9 cellular contexts compared by ENCODE assay signal in genomic region chr21:43306911-43307676, GRCh38.
DNase-seq lines count a peak whose midpoint lies in the region; ATAC-seq, FAIRE-seq and TF ChIP-seq lines count a peak whose summit lies in the region.
"Had no signal": no experiment of that assay in that cellular context is flagged by ENCODE, and none has a peak within 500 bp of the region (broad histone marks: within the 10 kb centered on the region; RNA-seq: fewer than 3 reads in every experiment).

No MANE protein-coding gene starts in this region.

- DNase-seq in NCI-H748 (lab: John Stamatoyannopoulos, UW; ENCODE audit: unreplicated experiment) (peak; percentile 25), NCI-H748 treated with DMSO at 0.1 percent for 48 hours (lab: John Stamatoyannopoulos, UW) (no peak), kidney (peak; percentile 91), Kasumi-1 (lab: John Stamatoyannopoulos, UW) (no peak)

- peak overlapping the region in 1 of 2 donors; percentile 20 for H3K27ac ChIP-seq in kidney (ENCODE audit: low read depth in 2 of 2, low read length in 2 of 2)
- H3K27ac ChIP-seq: SK-N-MC had no signal

- no peak overlapping the region for H3K4me3 ChIP-seq in kidney (ENCODE audit: low read length in 2 of 2)
- H3K4me3 ChIP-seq: SK-N-MC had no signal

- intact Hi-C loops in kidney (cut with DNase I) = no loop called here

- no peaks in the 10 kb centered on the region for H3K36me3 ChIP-seq in kidney (ENCODE audit: control insufficient read depth in 1 of 2, insufficient read depth in 2 of 2, low read length in 2 of 2)

- no peak for TF ChIP-seq CTCF in kidney (IDR thresholded peaks at IDR 0.05; ENCODE audit: borderline replicate concordance, extremely low read depth, insufficient read depth)

- no peaks in the 10 kb centered on the region for H3K9me3 ChIP-seq in kidney (ENCODE audit: control insufficient read depth in 1 of 2, low read length in 2 of 2)

- H3K4me1 ChIP-seq in kidney (ENCODE audit: control insufficient read depth in 1 of 2, insufficient read depth in 1 of 2, low read depth in 1 of 2, low read length in 2 of 2) = peaks cover 15 to 16% of the 10 kb centered on the region in 2 donors

- H3K9ac ChIP-seq in kidney (ENCODE audit: low read length in 2 of 2) = no peak overlapping the region

- no peak for FAIRE-seq in kidney (lab: Jason Lieb, UNC)

- ATAC-seq in HG03196 (IDR thresholded peaks at IDR 0.05; ENCODE audit: unreplicated experiment) (peak; percentile 53), SK-N-SH treated with all-trans-retinoic acid at 6 μM for 48 hours (peak; percentile 40; the same call in 1 of the 3 replicates), HG03159 (IDR thresholded peaks at IDR 0.05; ENCODE audit: unreplicated experiment) (no peak), GM21528 (IDR thresholded peaks at IDR 0.05; ENCODE audit: low FRiP score, unreplicated experiment) (no peak)

TF ChIP-seq in SK-N-SH treated with all-trans-retinoic acid at 6 μM for 48 hours, 23 proteins besides CTCF, POLR2A, EP300 and RAD21:
- TF ChIP-seq CSRNP3 (CRISPR knock-in tag; IDR thresholded peaks at IDR 0.05) (no peak), BACH2 (CRISPR knock-in tag; IDR thresholded peaks at IDR 0.05; ENCODE audit: borderline replicate concordance) (no peak), TCF4 (CRISPR knock-in tag; IDR thresholded peaks at IDR 0.05; ENCODE audit: borderline replicate concordance) (no peak), GLIS3 (CRISPR knock-in tag; IDR thresholded peaks at IDR 0.05) (no peak), ISL1 (CRISPR knock-in tag; IDR thresholded peaks at IDR 0.05) (no peak), OSR1 (CRISPR knock-in tag; IDR thresholded peaks at IDR 0.05) (no peak), PATZ1 (CRISPR knock-in tag; IDR thresholded peaks at IDR 0.05; ENCODE audit: borderline replicate concordance) (no peak), CSDC2 (CRISPR knock-in tag; IDR thresholded peaks at IDR 0.05) (no peak), ZNF70 (CRISPR knock-in tag; IDR thresholded peaks at IDR 0.05) (no peak), ZNF8 (CRISPR knock-in tag; IDR thresholded peaks at IDR 0.05) (no peak), ARNTL (CRISPR knock-in tag; IDR thresholded peaks at IDR 0.05; ENCODE audit: borderline replicate concordance, low read depth) (no peak), ESRRG (CRISPR knock-in tag; IDR thresholded peaks at IDR 0.05) (no peak), SNAI2 (CRISPR knock-in tag; IDR thresholded peaks at IDR 0.05) (no peak)
- TF ChIP-seq, protein P1, sequence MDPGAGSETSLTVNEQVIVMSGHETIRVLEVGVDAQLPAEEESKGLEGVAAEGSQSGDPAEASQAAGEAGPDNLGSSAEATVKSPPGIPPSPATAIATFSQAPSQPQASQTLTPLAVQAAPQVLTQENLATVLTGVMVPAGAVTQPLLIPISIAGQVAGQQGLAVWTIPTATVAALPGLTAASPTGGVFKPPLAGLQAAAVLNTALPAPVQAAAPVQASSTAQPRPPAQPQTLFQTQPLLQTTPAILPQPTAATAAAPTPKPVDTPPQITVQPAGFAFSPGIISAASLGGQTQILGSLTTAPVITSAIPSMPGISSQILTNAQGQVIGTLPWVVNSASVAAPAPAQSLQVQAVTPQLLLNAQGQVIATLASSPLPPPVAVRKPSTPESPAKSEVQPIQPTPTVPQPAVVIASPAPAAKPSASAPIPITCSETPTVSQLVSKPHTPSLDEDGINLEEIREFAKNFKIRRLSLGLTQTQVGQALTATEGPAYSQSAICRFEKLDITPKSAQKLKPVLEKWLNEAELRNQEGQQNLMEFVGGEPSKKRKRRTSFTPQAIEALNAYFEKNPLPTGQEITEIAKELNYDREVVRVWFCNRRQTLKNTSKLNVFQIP (CRISPR knock-in tag; IDR thresholded peaks at IDR 0.05; ENCODE audit: borderline replicate concordance, low read depth) = no peak
- TF ChIP-seq, protein P2, sequence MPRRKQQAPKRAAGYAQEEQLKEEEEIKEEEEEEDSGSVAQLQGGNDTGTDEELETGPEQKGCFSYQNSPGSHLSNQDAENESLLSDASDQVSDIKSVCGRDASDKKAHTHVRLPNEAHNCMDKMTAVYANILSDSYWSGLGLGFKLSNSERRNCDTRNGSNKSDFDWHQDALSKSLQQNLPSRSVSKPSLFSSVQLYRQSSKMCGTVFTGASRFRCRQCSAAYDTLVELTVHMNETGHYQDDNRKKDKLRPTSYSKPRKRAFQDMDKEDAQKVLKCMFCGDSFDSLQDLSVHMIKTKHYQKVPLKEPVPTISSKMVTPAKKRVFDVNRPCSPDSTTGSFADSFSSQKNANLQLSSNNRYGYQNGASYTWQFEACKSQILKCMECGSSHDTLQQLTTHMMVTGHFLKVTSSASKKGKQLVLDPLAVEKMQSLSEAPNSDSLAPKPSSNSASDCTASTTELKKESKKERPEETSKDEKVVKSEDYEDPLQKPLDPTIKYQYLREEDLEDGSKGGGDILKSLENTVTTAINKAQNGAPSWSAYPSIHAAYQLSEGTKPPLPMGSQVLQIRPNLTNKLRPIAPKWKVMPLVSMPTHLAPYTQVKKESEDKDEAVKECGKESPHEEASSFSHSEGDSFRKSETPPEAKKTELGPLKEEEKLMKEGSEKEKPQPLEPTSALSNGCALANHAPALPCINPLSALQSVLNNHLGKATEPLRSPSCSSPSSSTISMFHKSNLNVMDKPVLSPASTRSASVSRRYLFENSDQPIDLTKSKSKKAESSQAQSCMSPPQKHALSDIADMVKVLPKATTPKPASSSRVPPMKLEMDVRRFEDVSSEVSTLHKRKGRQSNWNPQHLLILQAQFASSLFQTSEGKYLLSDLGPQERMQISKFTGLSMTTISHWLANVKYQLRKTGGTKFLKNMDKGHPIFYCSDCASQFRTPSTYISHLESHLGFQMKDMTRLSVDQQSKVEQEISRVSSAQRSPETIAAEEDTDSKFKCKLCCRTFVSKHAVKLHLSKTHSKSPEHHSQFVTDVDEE (CRISPR knock-in tag; IDR thresholded peaks at IDR 0.05) = no peak
- TF ChIP-seq, protein P3, sequence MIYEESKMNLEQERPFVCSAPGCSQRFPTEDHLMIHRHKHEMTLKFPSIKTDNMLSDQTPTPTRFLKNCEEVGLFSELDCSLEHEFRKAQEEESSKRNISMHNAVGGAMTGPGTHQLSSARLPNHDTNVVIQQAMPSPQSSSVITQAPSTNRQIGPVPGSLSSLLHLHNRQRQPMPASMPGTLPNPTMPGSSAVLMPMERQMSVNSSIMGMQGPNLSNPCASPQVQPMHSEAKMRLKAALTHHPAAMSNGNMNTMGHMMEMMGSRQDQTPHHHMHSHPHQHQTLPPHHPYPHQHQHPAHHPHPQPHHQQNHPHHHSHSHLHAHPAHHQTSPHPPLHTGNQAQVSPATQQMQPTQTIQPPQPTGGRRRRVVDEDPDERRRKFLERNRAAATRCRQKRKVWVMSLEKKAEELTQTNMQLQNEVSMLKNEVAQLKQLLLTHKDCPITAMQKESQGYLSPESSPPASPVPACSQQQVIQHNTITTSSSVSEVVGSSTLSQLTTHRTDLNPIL (CRISPR knock-in tag; IDR thresholded peaks at IDR 0.05; ENCODE audit: low read depth) = no peak

Comparison
In these comparisons a context has a peak if more than half of its experiments do, and no peak if none do; other contexts are left out.
1. DNase-seq: peak in NCI-H748 (single experiment) and kidney (single experiment); none in NCI-H748 treated with DMSO at 0.1 percent for 48 hours (single experiment) and Kasumi-1 (0 of 2).
2. ATAC-seq: peak in HG03196 (single experiment) and SK-N-SH treated with all-trans-retinoic acid at 6 μM for 48 hours (single experiment); none in HG03159 (single experiment) and GM21528 (single experiment).